ENCODE assay signal across 10 cellular contexts in the genomic region with DNA sequence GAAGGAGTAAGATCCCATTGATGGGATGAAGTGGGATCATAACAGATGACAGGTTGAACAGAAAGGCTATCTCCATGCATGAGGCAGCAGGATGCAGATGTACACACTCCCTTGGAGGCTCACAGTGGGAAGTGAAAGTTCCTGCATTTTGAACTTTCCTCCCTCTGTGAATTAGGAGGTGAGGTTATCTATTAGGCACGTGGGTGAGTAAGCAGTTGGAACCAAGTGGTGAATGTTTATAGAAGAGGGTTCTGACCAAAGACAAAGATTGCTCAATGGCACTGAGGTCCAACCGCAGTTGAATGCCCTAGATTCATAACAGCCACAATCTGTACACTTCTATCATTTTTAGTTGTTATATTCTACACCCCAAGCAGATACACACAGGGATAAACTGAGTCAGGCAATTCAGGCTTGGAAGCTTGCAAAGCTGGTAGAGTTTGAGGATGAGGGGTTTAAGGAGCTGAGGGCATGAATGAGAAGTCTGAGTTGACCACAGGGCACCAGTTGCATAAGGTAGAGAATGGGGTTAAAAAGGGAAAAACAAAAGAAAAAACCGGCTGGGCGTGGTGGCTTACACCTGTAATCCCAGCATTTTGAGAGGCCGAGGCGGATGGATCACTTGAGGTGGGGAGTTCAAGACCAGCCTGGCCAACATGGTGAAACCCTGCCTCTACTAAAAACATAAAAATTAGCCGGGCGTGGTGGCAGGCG. TPM values are rescaled to one million over a fixed set of nuclear protein-coding genes. Genes with fewer than 3 reads are reported as not detected.
A peak's percentile ranks its signal among the peaks of the same experiment; 100 is the strongest.
DNase-seq lines count a peak whose midpoint lies in the region; ATAC-seq and TF ChIP-seq lines count a peak whose summit lies in the region.
"Had no signal": no experiment of that assay in that cellular context is flagged by ENCODE, and none has a peak within 500 bp of the region (broad histone marks: within the 10 kb centered on the region; RNA-seq: fewer than 3 reads in every experiment).

No MANE protein-coding gene starts in this region.

- peaks cover 24% of the 10 kb centered on the region for H3K4me1 ChIP-seq in CD4-positive, alpha-beta memory T cell (ENCODE audit: insufficient read depth, low read length)
- peaks cover 10% of the 10 kb centered on the region for H3K4me1 ChIP-seq in foreskin keratinocyte

- no peak for DNase-seq in CD4-positive, alpha-beta memory T cell
- DNase-seq in LoVo (ENCODE audit: low spot score) (peak; percentile 32), astrocyte of the spinal cord (ENCODE audit: low read depth, low spot score) (peak; percentile 74), natural killer cell (no peak), putamen (ENCODE audit: low spot score) (no peak), foreskin keratinocyte (no peak), KBM-7 (no peak), NCI-H1436 treated with DMSO at 0.1 percent for 48 hours (lab: John Stamatoyannopoulos, UW) (no peak)
- DNase-seq: NCI-H510A treated with DMSO at 0.1 percent for 48 hours had no signal

- H3K36me3 Mint-ChIP-seq in CD4-positive, alpha-beta memory T cell: peaks cover 28 to 32% of the 10 kb centered on the region in 2 donors
- no peaks in the 10 kb centered on the region for H3K36me3 Mint-ChIP-seq in natural killer cell

- no peak overlapping the region for H3K4me3 ChIP-seq in CD4-positive, alpha-beta memory T cell (ENCODE audit: low read length in 2 of 2)
- H3K4me3 ChIP-seq in astrocyte of the spinal cord (ENCODE audit: low read depth, low read length): no peak overlapping the region
- H3K4me3 ChIP-seq: smooth muscle cell had no signal

- H3K36me3 ChIP-seq in CD4-positive, alpha-beta memory T cell (ENCODE audit: insufficient read depth, low read length): peaks cover 4% of the 10 kb centered on the region

- peak overlapping the region in 2 of 8 donors; percentile 6 to 57 for H3K4me3 Mint-ChIP-seq in CD4-positive, alpha-beta memory T cell
- no peak overlapping the region for H3K4me3 Mint-ChIP-seq in natural killer cell

- CTCF ChIA-PET in CD4-positive, alpha-beta memory T cell (lab: Charles Lee; ENCODE audit: partially characterized antibody): interaction anchor here (1.2 kb wide), 1 partner anchor 16 kb away, joined by 3 read pairs; no protein-coding TSS in a partner anchor

- no peaks in the 10 kb centered on the region for H3K27me3 ChIP-seq in CD4-positive, alpha-beta memory T cell (ENCODE audit: insufficient read depth, low read length)
- H3K27me3 ChIP-seq in foreskin keratinocyte: no peaks in the 10 kb centered on the region

- POLR2A ChIA-PET in CD4-positive, alpha-beta memory T cell (lab: Charles Lee; ENCODE audit: partially characterized antibody): interaction anchor here (0.7 to 1.7 kb wide), 2 partner anchors 17 to 24 kb away, joined by 3 to 4 read pairs; no protein-coding TSS in a partner anchor

- intact Hi-C loops in CD4-positive, alpha-beta memory T cell (cut with micrococcal nuclease): no loop called here
- intact Hi-C loops in natural killer cell (cut with micrococcal nuclease): no loop called here

- H3K9me3 Mint-ChIP-seq in CD4-positive, alpha-beta memory T cell: no peaks in the 10 kb centered on the region
- H3K9me3 Mint-ChIP-seq in natural killer cell: no peaks in the 10 kb centered on the region

- in situ Hi-C loops in astrocyte of the spinal cord (cut with HindIII; ENCODE audit: low sequenced_read_pairs): no loop called here
- in situ Hi-C loops in KBM-7 (cut with MboI; ENCODE audit: low pct_unique_long_range_greater_than_20kb, low sequenced_read_pairs): no loop called here

- H3K27ac Mint-ChIP-seq in CD4-positive, alpha-beta memory T cell: peak overlapping the region in 6 of 7 donors; percentile 19 to 86 (median 40)
- H3K27ac Mint-ChIP-seq in natural killer cell: peak overlapping the region; percentile 7 to 37

- no peaks in the 10 kb centered on the region for H3K27me3 Mint-ChIP-seq in CD4-positive, alpha-beta memory T cell
- no peaks in the 10 kb centered on the region for H3K27me3 Mint-ChIP-seq in natural killer cell (ENCODE audit: low read depth in 2 of 2)

- no peaks in the 10 kb centered on the region for H3K9me3 ChIP-seq in CD4-positive, alpha-beta memory T cell (ENCODE audit: control insufficient read depth in 1 of 2, low read length in 2 of 2)

- ATAC-seq in natural killer cell (peak in 1 of 3 donors; percentile 37), foreskin keratinocyte (no peak)

- peaks cover 32 to 55% (median 39%) of the 10 kb centered on the region in 4 donors for H3K4me1 Mint-ChIP-seq in CD4-positive, alpha-beta memory T cell
- peaks cover 47 to 53% of the 10 kb centered on the region in 2 donors for H3K4me1 Mint-ChIP-seq in natural killer cell

- H3K27ac ChIP-seq in CD4-positive, alpha-beta memory T cell (ENCODE audit: low read depth, low read length): no peak overlapping the region
- H3K27ac ChIP-seq in foreskin keratinocyte: no peak overlapping the region

- TF ChIP-seq CTCF in astrocyte of the spinal cord (IDR thresholded peaks at IDR 0.05; ENCODE audit: low read depth, low read length) (no peak), natural killer cell (IDR thresholded peaks at IDR 0.05) (no peak), foreskin keratinocyte (conservative IDR thresholded peaks at IDR 0.05) (no peak)

RNA-seq across cellular contexts. Expression of gene KCMF1, which starts 7.1 kb away (rescaled TPM):
- 10 to 100 TPM; 59.8 to 62.7 TPM for total RNA-seq in CD4-positive, alpha-beta memory T cell
- polyA plus RNA-seq in CD4-positive, alpha-beta memory T cell: 10 to 100 TPM; 25.8 to 34.6 TPM
- total RNA-seq in natural killer cell (10 to 100 TPM; 70.8 to 81.4 (median 77.1) TPM), foreskin keratinocyte (67.3 and 68.2 TPM in 2 replicates)
- 37.8 and 42.1 TPM in 2 replicates for polyA plus RNA-seq in foreskin keratinocyte

RNA-seq across cellular contexts. Expression of gene TMSB10, which starts 58.4 kb away (rescaled TPM):
- total RNA-seq in CD4-positive, alpha-beta memory T cell: 1,000 to 10,000 TPM; 1,218 to 1,245 TPM
- polyA plus RNA-seq in CD4-positive, alpha-beta memory T cell: 1,000 to 10,000 TPM; 5,559 to 6,561 TPM
- total RNA-seq in natural killer cell (1,000 to 10,000 TPM; 1,247 to 1,683 (median 1,557) TPM), foreskin keratinocyte (7,809 and 8,573 TPM in 2 replicates)
- 12,196 and 12,994 TPM in 2 replicates for polyA plus RNA-seq in foreskin keratinocyte

Comparison
In these comparisons a context has a peak if more than half of its experiments do, and no peak if none do; other contexts are left out.
1. DNase-seq: peak in LoVo (single experiment) and astrocyte of the spinal cord (single experiment); none in CD4-positive, alpha-beta memory T cell (0 of 5), natural killer cell (single experiment), putamen (single experiment), foreskin keratinocyte (0 of 2), KBM-7 (single experiment) and NCI-H1436 treated with DMSO at 0.1 percent for 48 hours (single experiment).